In genomic region chr12:106228320-106228710, GRCh38 we compare ENCODE assay signal across 19 cellular contexts. TPM values are rescaled to one million over a fixed set of nuclear protein-coding genes. Genes with fewer than 3 reads are reported as not detected.
DNase-seq lines count a peak whose midpoint lies in the region; TF ChIP-seq lines count a peak whose summit lies in the region.
"Had no signal": no experiment of that assay in that cellular context is flagged by ENCODE, and none has a peak within 500 bp of the region (broad histone marks: within the 10 kb centered on the region; RNA-seq: fewer than 3 reads in every experiment).

No MANE protein-coding gene starts in this region.

- DNase-seq in CD4-positive, alpha-beta memory T cell, result no peak
- DNase-seq in SK-N-MC (ENCODE audit: low read depth, low spot score) (no peak), epithelial cell of prostate (ENCODE audit: low read depth, low spot score) (no peak), spleen (peak; percentile 49), NCI-H446 treated with DMSO at 0.1 percent for 48 hours (lab: John Stamatoyannopoulos, UW) (no peak), globus pallidus (ENCODE audit: low spot score) (no peak), esophagus muscularis mucosa (ENCODE audit: extremely low spot score) (no peak), T-helper 1 cell (no peak)
- DNase-seq: EL, GOT3, HCEC 1CT, Kasumi-1, MG63, NCI-H1417 treated with DMSO at 0.1 percent for 48 hours, NCI-H187, NCI-H446, NCI-H526 treated with DMSO at 0.1 percent for 48 hours, SHP77 had no signal

- no peaks in the 10 kb centered on the region for H3K36me3 ChIP-seq in CD4-positive, alpha-beta memory T cell (ENCODE audit: insufficient read depth, low read length)
- H3K36me3 ChIP-seq in SK-N-MC (ENCODE audit: insufficient read depth, low read length) (no peaks in the 10 kb centered on the region), spleen (no peaks in the 10 kb centered on the region), esophagus muscularis mucosa (no peaks in the 10 kb centered on the region)
- H3K36me3 ChIP-seq: BLaER1, MG63 had no signal

- no peak for TF ChIP-seq CTCF in spleen (IDR thresholded peaks at IDR 0.05 in 8 of 11, conservative IDR thresholded peaks at IDR 0.05 in 3 of 11)
- no peak for TF ChIP-seq CTCF in esophagus muscularis mucosa (IDR thresholded peaks at IDR 0.05)

- peak overlapping the region in 6 of 7 donors; percentile 75 to 97 (median 95) for H3K27ac Mint-ChIP-seq in CD4-positive, alpha-beta memory T cell

- H3K4me3 Mint-ChIP-seq in CD4-positive, alpha-beta memory T cell, result no peak overlapping the region

- H3K27me3 ChIP-seq in CD4-positive, alpha-beta memory T cell (ENCODE audit: insufficient read depth, low read length), result no peaks in the 10 kb centered on the region
- H3K27me3 ChIP-seq in spleen (replicated peaks in 1 of 7) (peaks cover 0 to 11% (median 0%) of the 10 kb centered on the region in 7 donors), esophagus muscularis mucosa (no peaks in the 10 kb centered on the region)
- H3K27me3 ChIP-seq: BLaER1, MG63 had no signal

- H3K9me3 ChIP-seq in CD4-positive, alpha-beta memory T cell (ENCODE audit: control insufficient read depth in 1 of 2, low read length in 2 of 2), result no peaks in the 10 kb centered on the region
- H3K9me3 ChIP-seq in SK-N-MC (ENCODE audit: low read depth, low read length) (no peaks in the 10 kb centered on the region), spleen (no peaks in the 10 kb centered on the region), esophagus muscularis mucosa (no peaks in the 10 kb centered on the region)
- H3K9me3 ChIP-seq: BLaER1, MG63 had no signal

- peaks cover 14 to 22% (median 18%) of the 10 kb centered on the region in 4 donors for H3K4me1 Mint-ChIP-seq in CD4-positive, alpha-beta memory T cell

- WGBS in spleen, 5 donors, result 79 to 93% (median 86%) methylated on average over 7 of the region's 7 CpGs
- WGBS in esophagus muscularis mucosa, result 85% methylated on average over 7 of the region's 7 CpGs

- H3K9ac ChIP-seq in SK-N-MC (ENCODE audit: insufficient read length), result no peak overlapping the region
- H3K9ac ChIP-seq: BLaER1 had no signal

- no peak overlapping the region for H3K4me3 ChIP-seq in CD4-positive, alpha-beta memory T cell (ENCODE audit: low read length in 2 of 2)
- H3K4me3 ChIP-seq in SK-N-MC (no peak overlapping the region), spleen (peak overlapping the region in 1 of 8 donors; percentile 47), esophagus muscularis mucosa (no peak overlapping the region)
- H3K4me3 ChIP-seq: BLaER1, MG63 had no signal

- TF ChIP-seq POLR2A in spleen (IDR thresholded peaks at IDR 0.05), result no peak
- TF ChIP-seq POLR2A in esophagus muscularis mucosa (IDR thresholded peaks at IDR 0.05; ENCODE audit: low read depth), result no peak

- no peaks in the 10 kb centered on the region for H3K9me3 Mint-ChIP-seq in CD4-positive, alpha-beta memory T cell

- peaks cover 18% of the 10 kb centered on the region for H3K4me1 ChIP-seq in CD4-positive, alpha-beta memory T cell (ENCODE audit: insufficient read depth, low read length)
- H3K4me1 ChIP-seq in spleen (peaks cover 0 to 24% (median 16%) of the 10 kb centered on the region in 6 donors), esophagus muscularis mucosa (peaks cover 3 to 17% (median 8%) of the 10 kb centered on the region in 4 donors)

- intact Hi-C loops in CD4-positive, alpha-beta memory T cell (cut with micrococcal nuclease), result no loop called here
- intact Hi-C loops in spleen (cut with DNase I; ENCODE audit: low total_unique reads), result no loop called here
- intact Hi-C loops in esophagus muscularis mucosa (cut with DNase I), result loop anchor here (5.0 kb wide), 2 partner anchors 114 to 129 kb away; partner anchors contain the start of gene POLR3B

- CTCF ChIA-PET in CD4-positive, alpha-beta memory T cell (lab: Charles Lee; ENCODE audit: partially characterized antibody), result interaction anchor here (0.7 to 6.5 kb wide), 23 partner anchors 9 to 612 kb away, joined by 3 to 245 read pairs (median 9); partner anchors contain the start of genes POLR3B and TCP11L2

- TF ChIP-seq EP300 in esophagus muscularis mucosa (IDR thresholded peaks at IDR 0.05), result no peak

- no peaks in the 10 kb centered on the region for H3K36me3 Mint-ChIP-seq in CD4-positive, alpha-beta memory T cell

- H3K27ac ChIP-seq in CD4-positive, alpha-beta memory T cell (ENCODE audit: low read depth, low read length), result no peak overlapping the region
- H3K27ac ChIP-seq in SK-N-MC (peak overlapping the region; percentile 82), epithelial cell of prostate (peak overlapping the region; percentile 88), spleen (peak overlapping the region in 6 of 8 donors; percentile 71 to 91 (median 83)), esophagus muscularis mucosa (replicated peaks in 1 of 4) (no peak overlapping the region)
- H3K27ac ChIP-seq: BLaER1 had no signal

- no peaks in the 10 kb centered on the region for H3K27me3 Mint-ChIP-seq in CD4-positive, alpha-beta memory T cell

- POLR2A ChIA-PET in CD4-positive, alpha-beta memory T cell (lab: Charles Lee; ENCODE audit: partially characterized antibody), result interaction anchor here (0.6 to 4.5 kb wide), 9 partner anchors 18 to 129 kb away, joined by 3 to 87 read pairs (median 10); partner anchors contain the start of genes CKAP4, POLR3B and TCP11L2

RNA-seq across cellular contexts. Expression of gene CKAP4, which starts 19.5 kb away (rescaled TPM):
- total RNA-seq in CD4-positive, alpha-beta memory T cell, result 10 to 100 TPM; 12.5 to 13.0 TPM
- polyA plus RNA-seq in CD4-positive, alpha-beta memory T cell, result 1 to 10 TPM; 5.1 to 8.3 TPM
- 10 to 100 TPM; 21.6 to 63.0 (median 39.7) TPM for total RNA-seq in spleen
- polyA plus RNA-seq in spleen, result 1 to 10 TPM; 4.5 to 8.9 (median 5.3) TPM
- total RNA-seq in esophagus muscularis mucosa, result 10 to 100 TPM; 28.7 to 51.6 (median 38.8) TPM

Comparison
In these comparisons a context has a peak if more than half of its experiments do, and no peak if none do; other contexts are left out.
1. H3K27ac ChIP-seq: peak in SK-N-MC (single experiment), epithelial cell of prostate (single experiment) and spleen (6 of 8); none in CD4-positive, alpha-beta memory T cell (single experiment) and esophagus muscularis mucosa (0 of 4).